ENCODE assay signal across 15 cellular contexts in genomic region chr6:134238960-134239795, GRCh38.
DNase-seq lines count a peak whose midpoint lies in the region; TF ChIP-seq lines count a peak whose summit lies in the region.
"Had no signal": no experiment of that assay in that cellular context is flagged by ENCODE, and none has a peak within 500 bp of the region (broad histone marks: within the 10 kb centered on the region; RNA-seq: fewer than 3 reads in every experiment).

No MANE protein-coding gene starts in this region.

- H3K27me3 Mint-ChIP-seq in activated CD4-positive, alpha-beta T cell treated with anti-CD3 and anti-CD28 coated beads, Interleukin-2, amount 10 ng/mL, durations not matched to agents 24 days and 14 days = no peaks in the 10 kb centered on the region

- H3K4me1 Mint-ChIP-seq in activated CD4-positive, alpha-beta T cell treated with anti-CD3 and anti-CD28 coated beads, Interleukin-2, amount 10 ng/mL, durations not matched to agents 24 days and 14 days = peaks cover 44% of the 10 kb centered on the region

- no peaks in the 10 kb centered on the region for H3K27me3 ChIP-seq in neutrophil
- H3K27me3 ChIP-seq: esophagus squamous epithelium had no signal

- H3K9me3 ChIP-seq in neutrophil = no peaks in the 10 kb centered on the region
- H3K9me3 ChIP-seq: esophagus squamous epithelium had no signal

- peaks cover 63% of the 10 kb centered on the region in 2 experiments for H3K4me1 ChIP-seq in neutrophil (ENCODE audit: control insufficient read depth in 1 of 2, insufficient read depth in 1 of 2, low read depth in 1 of 2, low read length in 1 of 2)

- H3K36me3 Mint-ChIP-seq in activated CD4-positive, alpha-beta T cell treated with anti-CD3 and anti-CD28 coated beads, Interleukin-2, amount 10 ng/mL, durations not matched to agents 24 days and 14 days (ENCODE audit: low read depth) = peaks cover 5% of the 10 kb centered on the region

- H3K27ac ChIP-seq in caudate nucleus (ENCODE audit: low read depth, low read length) = peak overlapping the region; percentile 4
- peak overlapping the region; percentile 92 for H3K27ac ChIP-seq in neutrophil
- H3K27ac ChIP-seq: esophagus squamous epithelium, SK-N-MC had no signal

- no peak for DNase-seq in activated CD4-positive, alpha-beta T cell treated with anti-CD3 and anti-CD28 coated beads, Interleukin-2, amount 10 ng/mL, durations not matched to agents 24 days and 14 days
- no peak for DNase-seq in activated CD4-positive, alpha-beta T cell treated with anti-CD3 and anti-CD28 coated beads, Interleukin-2, amount 50 U/mL, for 48 hours
- DNase-seq in NCI-H524 (lab: John Stamatoyannopoulos, UW) = peak; percentile 86 to 95
- peak in 3 of 61 donors; percentile 16 to 38 (median 20) for DNase-seq in caudate nucleus (lab: John Stamatoyannopoulos, UW)
- no peak for DNase-seq in NCI-H2196 (lab: John Stamatoyannopoulos, UW; ENCODE audit: unreplicated experiment)
- DNase-seq in iPS-NIHi7 (ENCODE audit: extremely low spot score) = no peak
- no peak for DNase-seq in mucosa of gallbladder (ENCODE audit: low spot score)
- DNase-seq: ACHN; activated CD4-positive, CD25-positive, alpha-beta regulatory T cell; activated effector memory CD4-positive, alpha-beta T cell treated with anti-CD3 and anti-CD28 coated beads, Interleukin-2, amount 50 U/mL, for 16 hours; DMS53; esophagus squamous epithelium; NCI-H1436 treated with DMSO at 0.1 percent for 48 hours had no signal

- no peaks in the 10 kb centered on the region for H3K36me3 ChIP-seq in neutrophil
- H3K36me3 ChIP-seq: esophagus squamous epithelium had no signal

- intact Hi-C loops in activated CD4-positive, alpha-beta T cell treated with anti-CD3 and anti-CD28 coated beads, Interleukin-2, amount 10 ng/mL, durations not matched to agents 24 days and 14 days (cut with micrococcal nuclease) = loop anchor here (5.0 kb wide), 1 partner anchor 113 kb away; no protein-coding TSS in a partner anchor

- peaks cover 13% of the 10 kb centered on the region for H3K9me3 Mint-ChIP-seq in activated CD4-positive, alpha-beta T cell treated with anti-CD3 and anti-CD28 coated beads, Interleukin-2, amount 10 ng/mL, durations not matched to agents 24 days and 14 days

- H3K27ac Mint-ChIP-seq in activated CD4-positive, alpha-beta T cell treated with anti-CD3 and anti-CD28 coated beads, Interleukin-2, amount 10 ng/mL, durations not matched to agents 24 days and 14 days = peak overlapping the region; percentile 48

- no peak for TF ChIP-seq CTCF in neutrophil (IDR thresholded peaks at IDR 0.05)

- no peak overlapping the region for H3K4me3 ChIP-seq in neutrophil (ENCODE audit: low read depth in 1 of 2, low read length in 1 of 2)
- H3K4me3 ChIP-seq: esophagus squamous epithelium, SK-N-MC had no signal

- peak overlapping the region; percentile 45 for H3K4me3 Mint-ChIP-seq in activated CD4-positive, alpha-beta T cell treated with anti-CD3 and anti-CD28 coated beads, Interleukin-2, amount 10 ng/mL, durations not matched to agents 24 days and 14 days

Comparison
In these comparisons a context has a peak if more than half of its experiments do, and no peak if none do; other contexts are left out.
1. DNase-seq: peak in NCI-H524 (2 of 2); none in activated CD4-positive, alpha-beta T cell treated with anti-CD3 and anti-CD28 coated beads, Interleukin-2, amount 10 ng/mL, durations not matched to agents 24 days and 14 days (single experiment), activated CD4-positive, alpha-beta T cell treated with anti-CD3 and anti-CD28 coated beads, Interleukin-2, amount 50 U/mL, for 48 hours (0 of 2), NCI-H2196 (single experiment), iPS-NIHi7 (single experiment) and mucosa of gallbladder (single experiment).